ENCODE assay signal across 1 cellular context in genomic region chr16:9079430-9079812, GRCh38.
TF ChIP-seq lines count a peak whose summit lies in the region.

No MANE protein-coding gene starts in this region.

TF ChIP-seq in K562, 482 proteins besides CTCF, POLR2A, EP300 and RAD21 (continued from another document):
- TF ChIP-seq ZNF512 (tag; IDR thresholded peaks at IDR 0.05), result 0 out of 2 replicates have a peak, but pooled peaks have one; percentile 13
- 0 out of 2 replicates have a peak, but pooled peaks have one; percentile 44 for TF ChIP-seq PTTG1 (tag; IDR thresholded peaks at IDR 0.05; ENCODE audit: low read depth)
- TF ChIP-seq DMBX1 (CRISPR knock-in tag; IDR thresholded peaks at IDR 0.05; ENCODE audit: borderline replicate concordance), result peak; percentile 64
- no peak for TF ChIP-seq ZNF740 (CRISPR knock-in tag; IDR thresholded peaks at IDR 0.05)
- TF ChIP-seq ZNF740 (tag; IDR thresholded peaks at IDR 0.05), result no peak; a peak in 1 of 4 replicates
- 0 out of 2 replicates have a peak, but pooled peaks have one; percentile 23 for TF ChIP-seq SNAPC5 (CRISPR knock-in tag; IDR thresholded peaks at IDR 0.05)
- peak; percentile 65; the same call in 1 of the 2 replicates for TF ChIP-seq TCF15 (CRISPR knock-in tag; IDR thresholded peaks at IDR 0.05)
- peak; percentile 35; the same call in 1 of the 2 replicates for TF ChIP-seq ZNF398 (CRISPR knock-in tag; IDR thresholded peaks at IDR 0.05)
- TF ChIP-seq ZNF197 (CRISPR knock-in tag; IDR thresholded peaks at IDR 0.05; ENCODE audit: low read depth), result 0 out of 2 replicates have a peak, but pooled peaks have one; percentile 14
- TF ChIP-seq HCFC1 (IDR thresholded peaks at IDR 0.05; ENCODE audit: low read depth, low read length), result no peak
- peak; percentile 14; the same call in 1 of the 2 replicates for TF ChIP-seq NFE2L1 (tag; IDR thresholded peaks at IDR 0.05; ENCODE audit: borderline replicate concordance, low read depth)
- TF ChIP-seq NFE2 (IDR thresholded peaks at IDR 0.05; ENCODE audit: low read depth), result no peak
- TF ChIP-seq ILF3 (IDR thresholded peaks at IDR 0.05; ENCODE audit: borderline replicate concordance), result no peak
- peak; percentile 41; the same call in 1 of the 2 replicates for TF ChIP-seq NFXL1 (CRISPR knock-in tag; IDR thresholded peaks at IDR 0.05)
- peak; percentile 33 for TF ChIP-seq NR2C1 (IDR thresholded peaks at IDR 0.05)
- no peak for TF ChIP-seq NR2C1 (tag; IDR thresholded peaks at IDR 0.05)
- no peak for TF ChIP-seq ZBTB2 (IDR thresholded peaks at IDR 0.05)
- TF ChIP-seq ELF2 (CRISPR knock-in tag; IDR thresholded peaks at IDR 0.05), result no peak
- no peak for TF ChIP-seq THAP12 (CRISPR knock-in tag; IDR thresholded peaks at IDR 0.05)
- TF ChIP-seq CSDE1 (IDR thresholded peaks at IDR 0.05), result no peak
TF ChIP-seq in K562: peak in this region for 14.
